Comparison of ENCODE assay signal across 3 cellular contexts in the genomic region with DNA sequence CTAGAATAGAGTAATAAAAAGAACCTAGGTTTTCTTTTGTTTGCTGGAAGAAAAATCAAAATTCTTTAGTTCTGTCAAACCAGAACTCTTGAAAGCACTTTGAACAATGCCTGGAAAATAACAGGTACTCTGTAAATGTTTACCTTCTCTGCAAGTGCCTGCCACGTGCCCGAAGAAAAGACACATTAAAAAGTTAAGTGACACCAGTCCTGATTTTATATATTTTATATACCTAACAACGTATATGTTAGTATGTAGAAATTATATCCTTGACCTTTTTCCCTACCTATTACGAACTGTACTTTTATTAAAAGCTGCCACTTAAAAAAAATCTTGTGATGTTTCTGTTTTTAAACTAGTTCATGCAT.
TF ChIP-seq lines count a peak whose summit lies in the region.

No MANE protein-coding gene starts in this region.

TF ChIP-seq in HEK293, 187 proteins besides CTCF, POLR2A, EP300 and RAD21:
- TF ChIP-seq ZNF335 (tag by site-specific recombination; conservative IDR thresholded peaks at IDR 0.05) (peak; percentile 45; the same call in 1 of the 2 replicates), SCRT2 (tag by site-specific recombination; IDR thresholded peaks at IDR 0.05) (no peak), ZNF121 (tag by site-specific recombination; IDR thresholded peaks at IDR 0.05) (no peak)

TF ChIP-seq in GM12878, 131 proteins besides CTCF, POLR2A, EP300 and RAD21:
- TF ChIP-seq ZNF622 (IDR thresholded peaks at IDR 0.05): no peak
- TF ChIP-seq TCF7 (IDR thresholded peaks at IDR 0.05; ENCODE audit: borderline replicate concordance): no peak
- TF ChIP-seq TARDBP (IDR thresholded peaks at IDR 0.05; ENCODE audit: borderline replicate concordance): no peak
- peak; percentile 29 to 40; a peak in 1 of 4 replicates for TF ChIP-seq BHLHE40 (IDR thresholded peaks at IDR 0.05; ENCODE audit: borderline replicate concordance in 1 of 2, low read depth in 2 of 2, low read length in 1 of 2)
- TF ChIP-seq ZNF207 (IDR thresholded peaks at IDR 0.05; ENCODE audit: borderline replicate concordance): no peak
- TF ChIP-seq IKZF1 (conservative IDR thresholded peaks at IDR 0.05): no peak

TF ChIP-seq in GM12891, 5 proteins besides CTCF, POLR2A, EP300 and RAD21:
- TF ChIP-seq SPI1 (IDR thresholded peaks at IDR 0.05; ENCODE audit: low read depth, low read length) (no peak), POLR2AphosphoS5 (IDR thresholded peaks at IDR 0.05; ENCODE audit: low read depth, low read length) (no peak), TAF1 (IDR thresholded peaks at IDR 0.05; ENCODE audit: low read depth, low read length) (no peak), PAX5 (IDR thresholded peaks at IDR 0.05; ENCODE audit: insufficient read depth, low read length, severe bottlenecking) (no peak), POU2F2 (IDR thresholded peaks at IDR 0.05; ENCODE audit: low read depth, low read length) (no peak)
